8 cellular contexts compared by ENCODE assay signal in genomic region chr3:186932281-186933181, GRCh38. TPM values are rescaled to one million over a fixed set of nuclear protein-coding genes. Genes with fewer than 3 reads are reported as not detected.
DNase-seq lines count a peak whose midpoint lies in the region; ATAC-seq and TF ChIP-seq lines count a peak whose summit lies in the region.

No MANE protein-coding gene starts in this region.

- H3K4me1 ChIP-seq in ascending aorta (peaks cover 0 to 20% of the 10 kb centered on the region in 2 donors), suprapubic skin (peaks cover 42% of the 10 kb centered on the region)

- intact Hi-C loops in activated naive CD4-positive, alpha-beta T cell treated with anti-CD3 and anti-CD28 coated beads for 36 hours (cut with micrococcal nuclease): loop anchor here (1.0 to 5.0 kb wide), 4 partner anchors 75 to 235 kb away; partner anchors contain the start of gene EIF4A2
- intact Hi-C loops in ascending aorta (cut with DNase I): loop anchor here (5.0 to 10.0 kb wide), 4 partner anchors 85 to 998 kb away; partner anchors contain the start of genes AHSG, RFC4 and TRA2B

- H3K27me3 ChIP-seq in ascending aorta (no peaks in the 10 kb centered on the region), layer of hippocampus (ENCODE audit: control insufficient read depth, insufficient read depth, low read length) (no peaks in the 10 kb centered on the region), suprapubic skin (no peaks in the 10 kb centered on the region)

- peaks cover 30% of the 10 kb centered on the region for H3K4me1 Mint-ChIP-seq in activated naive CD4-positive, alpha-beta T cell treated with anti-CD3 and anti-CD28 coated beads for 36 hours (ENCODE audit: low read depth)

- no peak for ATAC-seq in GM21723 (IDR thresholded peaks at IDR 0.05; ENCODE audit: unreplicated experiment)
- ATAC-seq in HG02870 (IDR thresholded peaks at IDR 0.05; ENCODE audit: unreplicated experiment): no peak

- no peak for TF ChIP-seq EP300 in suprapubic skin (IDR thresholded peaks at IDR 0.05)

- peaks cover 31% of the 10 kb centered on the region for H3K36me3 Mint-ChIP-seq in activated naive CD4-positive, alpha-beta T cell treated with anti-CD3 and anti-CD28 coated beads for 36 hours (ENCODE audit: low read depth)

- no peak for TF ChIP-seq POLR2A in suprapubic skin (IDR thresholded peaks at IDR 0.05)

- no peak for TF ChIP-seq CTCF in ascending aorta (IDR thresholded peaks at IDR 0.05)
- no peak for TF ChIP-seq CTCF in suprapubic skin (IDR thresholded peaks at IDR 0.05)

- H3K9me3 ChIP-seq in ascending aorta (no peaks in the 10 kb centered on the region), suprapubic skin (no peaks in the 10 kb centered on the region)

- H3K27ac ChIP-seq in ascending aorta (peak overlapping the region; percentile 82 to 91), layer of hippocampus (ENCODE audit: low read depth, low read length) (peak overlapping the region; percentile 84), suprapubic skin (peak overlapping the region; percentile 85)

- no peaks in the 10 kb centered on the region for H3K27me3 Mint-ChIP-seq in activated naive CD4-positive, alpha-beta T cell treated with anti-CD3 and anti-CD28 coated beads for 36 hours (ENCODE audit: low read depth)

- peak overlapping the region; percentile 85 for H3K27ac Mint-ChIP-seq in activated naive CD4-positive, alpha-beta T cell treated with anti-CD3 and anti-CD28 coated beads for 36 hours

- peak overlapping the region; percentile 83 for H3K4me3 Mint-ChIP-seq in activated naive CD4-positive, alpha-beta T cell treated with anti-CD3 and anti-CD28 coated beads for 36 hours

- H3K4me3 ChIP-seq in ascending aorta (peak overlapping the region; percentile 66 to 94), suprapubic skin (peak overlapping the region; percentile 88)

- H3K9me3 Mint-ChIP-seq in activated naive CD4-positive, alpha-beta T cell treated with anti-CD3 and anti-CD28 coated beads for 36 hours: peaks cover 2% of the 10 kb centered on the region

- CTCF ChIA-PET in activated naive CD4-positive, alpha-beta T cell treated with anti-CD3 and anti-CD28 coated beads for 36 hours (lab: Charles Lee): interaction anchor here (0.6 to 3.4 kb wide), 17 partner anchors 8 to 371 kb away, joined by 3 to 28 read pairs (median 4); partner anchors contain the start of gene RPL39L

- 30% methylated on average over 15 of the region's 15 CpGs for WGBS in suprapubic skin

- H3K36me3 ChIP-seq in ascending aorta: peaks cover 8 to 21% of the 10 kb centered on the region in 2 donors
- no peaks in the 10 kb centered on the region for H3K36me3 ChIP-seq in suprapubic skin

- DNase-seq in activated naive CD4-positive, alpha-beta T cell treated with anti-CD3 and anti-CD28 coated beads for 36 hours: peak; percentile 25
- no peak for DNase-seq in activated naive CD4-positive, alpha-beta T cell treated with anti-CD3 and anti-CD28 coated beads, Interleukin-2, amount 50 U/mL, for 16 hours
- DNase-seq in ascending aorta (ENCODE audit: low spot score in 2 of 2) (peak in 1 of 2 donors; percentile 60), suprapubic skin (ENCODE audit: low spot score in 2 of 2) (no peak), CD1c-positive myeloid dendritic cell (ENCODE audit: extremely low spot score) (no peak)

RNA-seq across cellular contexts. Expression of gene ST6GAL1, which starts 2.2 kb away (rescaled TPM):
- 10 to 100 TPM; 76.2 to 78.0 TPM for total RNA-seq in activated naive CD4-positive, alpha-beta T cell treated with anti-CD3 and anti-CD28 coated beads for 36 hours
- total RNA-seq in ascending aorta: 59.9 TPM
- total RNA-seq in suprapubic skin: 10 to 100 TPM; 23.9 to 42.2 (median 31.9) TPM
